ENCODE assay signal across 22 cellular contexts in genomic region chr18:41121116-41121826, GRCh38.
DNase-seq lines count a peak whose midpoint lies in the region; TF ChIP-seq lines count a peak whose summit lies in the region.
"Had no signal": no experiment of that assay in that cellular context is flagged by ENCODE, and none has a peak within 500 bp of the region (broad histone marks: within the 10 kb centered on the region; RNA-seq: fewer than 3 reads in every experiment).

No MANE protein-coding gene starts in this region.

- H3K4me1 ChIP-seq in OCI-LY3 (ENCODE audit: low read length) (no peaks in the 10 kb centered on the region), neural progenitor cell (peaks cover 21% of the 10 kb centered on the region)

- H4K20me1 ChIP-seq in OCI-LY3 (ENCODE audit: insufficient read depth, low read length) (no peaks in the 10 kb centered on the region), neural progenitor cell (ENCODE audit: low read depth) (no peaks in the 10 kb centered on the region)

- H3F3A ChIP-seq in neural progenitor cell (ENCODE audit: low read depth) = peaks cover 11% of the 10 kb centered on the region

- DNase-seq in AG10803 (ENCODE audit: low read depth) = peak; percentile 80
- DNase-seq in dedifferentiated amniotic fluid mesenchymal stem cell (ENCODE audit: extremely low spot score) = peak; percentile 86
- peak; percentile 80 for DNase-seq in neural progenitor cell (ENCODE audit: low spot score)
- DNase-seq in stimulated activated naive CD4-positive, alpha-beta T cell (lab: John Stamatoyannopoulos, UW) = no peak
- DNase-seq in NCI-H526 (lab: John Stamatoyannopoulos, UW) = no peak
- no peak for DNase-seq in SW 1271 (lab: John Stamatoyannopoulos, UW)
- no peak for DNase-seq in ACHN
- DNase-seq: activated CD4-positive, alpha-beta T cell treated with anti-CD3 and anti-CD28 coated beads, Interleukin-2, amount 10 ng/mL, durations not matched to agents 24 days and 14 days; activated naive CD4-positive, alpha-beta T cell treated with anti-CD3 and anti-CD28 coated beads for 36 hours; activated T-cell treated with anti-CD3 and anti-CD28 coated beads for 4 hours; central memory CD4-positive, alpha-beta T cell; endodermal cell; glutamatergic neuron; Kasumi-1; mesendoderm; NCI-H1436 treated with DMSO at 0.1 percent for 48 hours; NCI-H2227 treated with DMSO at 0.1 percent for 48 hours; sigmoid colon; tibial artery had no signal

- TF ChIP-seq CTCF in AG10803 (conservative IDR thresholded peaks at IDR 0.05; ENCODE audit: low read length) (no peak), OCI-LY3 (IDR thresholded peaks at IDR 0.05; ENCODE audit: low read depth, low read length) (no peak), neural progenitor cell (IDR thresholded peaks at IDR 0.05) (no peak)

- peak overlapping the region; percentile 67 for H2AFZ ChIP-seq in OCI-LY3 (ENCODE audit: low read depth, low read length)
- H2AFZ ChIP-seq in neural progenitor cell (replicated peaks) = no peak overlapping the region

- H3K27ac Mint-ChIP-seq in neural progenitor cell = no peak overlapping the region
- H3K27ac Mint-ChIP-seq: activated CD4-positive, alpha-beta T cell treated with anti-CD3 and anti-CD28 coated beads, Interleukin-2, amount 10 ng/mL, durations not matched to agents 24 days and 14 days; activated naive CD4-positive, alpha-beta T cell treated with anti-CD3 and anti-CD28 coated beads for 36 hours; endodermal cell had no signal

- in situ Hi-C loops in ACHN (cut with HindIII; ENCODE audit: low pct_ligation_motif_present, low pct_unique_long_range_greater_than_20kb, low sequenced_read_pairs) = no loop called here

- peaks cover 3% of the 10 kb centered on the region for H3K9me3 Mint-ChIP-seq in neural progenitor cell
- H3K9me3 Mint-ChIP-seq: endodermal cell, neural crest cell had no signal

- no peak overlapping the region for H3K27ac ChIP-seq in OCI-LY3 (ENCODE audit: low read length)
- H3K27ac ChIP-seq in neural progenitor cell = peak overlapping the region; percentile 61
- H3K27ac ChIP-seq: sigmoid colon, SK-N-MC, tibial artery had no signal

- no peaks in the 10 kb centered on the region for H3K36me3 Mint-ChIP-seq in neural progenitor cell

- no peaks in the 10 kb centered on the region for H3K36me3 ChIP-seq in OCI-LY3 (replicated peaks; ENCODE audit: low read depth, low read length)
- H3K36me3 ChIP-seq in neural progenitor cell = no peaks in the 10 kb centered on the region
- H3K36me3 ChIP-seq: sigmoid colon, tibial artery had no signal

- H3K9me3 ChIP-seq in OCI-LY3 (ENCODE audit: insufficient read depth, low read length) = no peaks in the 10 kb centered on the region
- no peaks in the 10 kb centered on the region for H3K9me3 ChIP-seq in neural progenitor cell (ENCODE audit: low read depth)
- H3K9me3 ChIP-seq: sigmoid colon, tibial artery had no signal

- H3K4me1 Mint-ChIP-seq in neural progenitor cell = no peaks in the 10 kb centered on the region
- H3K4me1 Mint-ChIP-seq: activated CD4-positive, alpha-beta T cell treated with anti-CD3 and anti-CD28 coated beads, Interleukin-2, amount 10 ng/mL, durations not matched to agents 24 days and 14 days; endodermal cell; neural crest cell had no signal

- H3K79me2 ChIP-seq in OCI-LY3 (ENCODE audit: low read length) = no peaks in the 10 kb centered on the region
- no peaks in the 10 kb centered on the region for H3K79me2 ChIP-seq in neural progenitor cell (ENCODE audit: low read depth)

- no peak overlapping the region for H3K9ac ChIP-seq in OCI-LY3 (ENCODE audit: low read length)
- no peak overlapping the region for H3K9ac ChIP-seq in neural progenitor cell

- H3K4me2 ChIP-seq in OCI-LY3 (ENCODE audit: low read length) (no peak overlapping the region), neural progenitor cell (peak overlapping the region; percentile 65)

- H3K4me3 ChIP-seq in AG10803 (ENCODE audit: low read length) = no peak overlapping the region
- no peak overlapping the region for H3K4me3 ChIP-seq in OCI-LY3 (ENCODE audit: low read length)
- H3K4me3 ChIP-seq in neural progenitor cell = peak overlapping the region; percentile 3
- H3K4me3 ChIP-seq: sigmoid colon, SK-N-MC, tibial artery had no signal

- no peaks in the 10 kb centered on the region for H3K27me3 Mint-ChIP-seq in neural progenitor cell (ENCODE audit: insufficient read depth, low read depth)
- H3K27me3 Mint-ChIP-seq: activated CD4-positive, alpha-beta T cell treated with anti-CD3 and anti-CD28 coated beads, Interleukin-2, amount 10 ng/mL, durations not matched to agents 24 days and 14 days had no signal

- H3K27me3 ChIP-seq in OCI-LY3 (ENCODE audit: low read depth, low read length) (no peaks in the 10 kb centered on the region), neural progenitor cell (no peaks in the 10 kb centered on the region)
- H3K27me3 ChIP-seq: sigmoid colon, tibial artery had no signal

- H3K4me3 Mint-ChIP-seq in neural progenitor cell = no peak overlapping the region
- H3K4me3 Mint-ChIP-seq: activated CD4-positive, alpha-beta T cell treated with anti-CD3 and anti-CD28 coated beads, Interleukin-2, amount 10 ng/mL, durations not matched to agents 24 days and 14 days; activated naive CD4-positive, alpha-beta T cell treated with anti-CD3 and anti-CD28 coated beads for 36 hours; endodermal cell; neural crest cell had no signal

Comparison
In these comparisons a context has a peak if more than half of its experiments do, and no peak if none do; other contexts are left out.
1. DNase-seq: peak in AG10803 (single experiment), dedifferentiated amniotic fluid mesenchymal stem cell (single experiment) and neural progenitor cell (single experiment); none in stimulated activated naive CD4-positive, alpha-beta T cell (0 of 6), NCI-H526 (0 of 2), SW 1271 (0 of 2) and ACHN (single experiment).